Comparison of ENCODE assay signal across 1 cellular context in genomic region chr3:183933160-183933559, GRCh38.
TF ChIP-seq lines count a peak whose summit lies in the region.

No MANE protein-coding gene starts in this region.

TF ChIP-seq in WTC11, 78 proteins besides CTCF, POLR2A, EP300 and RAD21 (continued from another document):
- TF ChIP-seq ATF6 (CRISPR knock-in tag; IDR thresholded peaks at IDR 0.05): no peak
